In genomic region chr15:52680041-52680391, GRCh38 we compare ENCODE assay signal across 8 cellular contexts. TPM values are rescaled to one million over a fixed set of nuclear protein-coding genes. Genes with fewer than 3 reads are reported as not detected.
DNase-seq lines count a peak whose midpoint lies in the region; ATAC-seq and TF ChIP-seq lines count a peak whose summit lies in the region.

No MANE protein-coding gene starts in this region.

- TF ChIP-seq POLR2A in testis (IDR thresholded peaks at IDR 0.05) = no peak

- H3K4me1 ChIP-seq in iPS-15b (ENCODE audit: control insufficient read depth, insufficient read depth, low read length) (peaks cover 5% of the 10 kb centered on the region), testis (peaks cover 16% of the 10 kb centered on the region)

- H3K4me1 Mint-ChIP-seq in activated naive CD4-positive, alpha-beta T cell treated with anti-CD3 and anti-CD28 coated beads for 36 hours (ENCODE audit: low read depth) = peaks cover 39% of the 10 kb centered on the region
- H3K4me1 Mint-ChIP-seq in activated T-helper 1 cell treated with anti-CD3 and anti-CD28 coated beads, Interleukin-12 subunit alpha, Interleukin-12 subunit beta, Interleukin-2, Interleukin-4 antibody, amounts not matched to agents 30 ng/mL and 10 ng/mL and 1 ng/mL, durations not matched to agents 14 hours and 24 hours and 36 hours (ENCODE audit: low read depth) = peaks cover 38% of the 10 kb centered on the region

- H3K4me3 ChIP-seq in iPS-15b (ENCODE audit: low read depth, low read length) (peak overlapping the region; percentile 68), testis (peak overlapping the region; percentile 89 to 98)

- H3K27me3 ChIP-seq in iPS-15b (ENCODE audit: control insufficient read depth, insufficient read depth, low read length) (no peaks in the 10 kb centered on the region), testis (no peaks in the 10 kb centered on the region)

- intact Hi-C loops in activated naive CD4-positive, alpha-beta T cell treated with anti-CD3 and anti-CD28 coated beads for 36 hours (cut with micrococcal nuclease) = no loop called here
- intact Hi-C loops in activated T-helper 1 cell treated with anti-CD3 and anti-CD28 coated beads, Interleukin-12 subunit alpha, Interleukin-12 subunit beta, Interleukin-2, Interleukin-4 antibody, amounts not matched to agents 30 ng/mL and 10 ng/mL and 1 ng/mL, durations not matched to agents 14 hours and 24 hours and 36 hours (cut with micrococcal nuclease) = no loop called here
- intact Hi-C loops in testis (cut with DNase I; ENCODE audit: low total_unique reads) = no loop called here

- WGBS in testis, 2 donors = 9 to 20% methylated on average over 3 of the region's 3 CpGs

- CTCF ChIA-PET in activated naive CD4-positive, alpha-beta T cell treated with anti-CD3 and anti-CD28 coated beads for 36 hours (lab: Charles Lee) = interaction anchor here (1.0 to 1.8 kb wide), 7 partner anchors 16 to 424 kb away, joined by 3 to 10 read pairs (median 3); no protein-coding TSS in a partner anchor

- no peaks in the 10 kb centered on the region for H3K9me3 ChIP-seq in iPS-15b (ENCODE audit: control insufficient read depth, insufficient read depth, low read length)
- H3K9me3 ChIP-seq in testis = no peaks in the 10 kb centered on the region

- TF ChIP-seq CTCF in testis (IDR thresholded peaks at IDR 0.05) = no peak

- peak overlapping the region; percentile 96 to 97 for H3K27ac ChIP-seq in testis

- no peak overlapping the region for H3K9ac ChIP-seq in iPS-15b (ENCODE audit: low read depth, low read length)

- H3K9me3 Mint-ChIP-seq in activated naive CD4-positive, alpha-beta T cell treated with anti-CD3 and anti-CD28 coated beads for 36 hours = no peaks in the 10 kb centered on the region
- H3K9me3 Mint-ChIP-seq in activated T-helper 1 cell treated with anti-CD3 and anti-CD28 coated beads, Interleukin-12 subunit alpha, Interleukin-12 subunit beta, Interleukin-2, Interleukin-4 antibody, amounts not matched to agents 30 ng/mL and 10 ng/mL and 1 ng/mL, durations not matched to agents 14 hours and 24 hours and 36 hours = no peaks in the 10 kb centered on the region

- H3K36me3 ChIP-seq in iPS-15b (ENCODE audit: control insufficient read depth, insufficient read depth, low read length) (no peaks in the 10 kb centered on the region), testis (ENCODE audit: low read depth, missing control alignments) (no peaks in the 10 kb centered on the region)

- H3K4me3 Mint-ChIP-seq in activated naive CD4-positive, alpha-beta T cell treated with anti-CD3 and anti-CD28 coated beads for 36 hours = peak overlapping the region; percentile 100
- H3K4me3 Mint-ChIP-seq in activated T-helper 1 cell treated with anti-CD3 and anti-CD28 coated beads, Interleukin-12 subunit alpha, Interleukin-12 subunit beta, Interleukin-2, Interleukin-4 antibody, amounts not matched to agents 30 ng/mL and 10 ng/mL and 1 ng/mL, durations not matched to agents 14 hours and 24 hours and 36 hours = peak overlapping the region; percentile 70

- no peaks in the 10 kb centered on the region for H3K27me3 Mint-ChIP-seq in activated naive CD4-positive, alpha-beta T cell treated with anti-CD3 and anti-CD28 coated beads for 36 hours (ENCODE audit: low read depth)
- H3K27me3 Mint-ChIP-seq in activated T-helper 1 cell treated with anti-CD3 and anti-CD28 coated beads, Interleukin-12 subunit alpha, Interleukin-12 subunit beta, Interleukin-2, Interleukin-4 antibody, amounts not matched to agents 30 ng/mL and 10 ng/mL and 1 ng/mL, durations not matched to agents 14 hours and 24 hours and 36 hours (ENCODE audit: insufficient read depth) = no peaks in the 10 kb centered on the region

- DNase-seq in activated naive CD4-positive, alpha-beta T cell treated with anti-CD3 and anti-CD28 coated beads for 36 hours = no peak
- no peak for DNase-seq in activated naive CD4-positive, alpha-beta T cell treated with anti-CD3 and anti-CD28 coated beads, Interleukin-2, amount 50 U/mL, for 16 hours
- DNase-seq in activated T-helper 1 cell treated with anti-CD3 and anti-CD28 coated beads, Interleukin-12 subunit alpha, Interleukin-12 subunit beta, Interleukin-2, Interleukin-4 antibody, amounts not matched to agents 30 ng/mL and 10 ng/mL and 1 ng/mL, durations not matched to agents 14 hours and 24 hours and 36 hours (ENCODE audit: low spot score) = no peak
- no peak for DNase-seq in testis
- DNase-seq in GF-D8 (lab: John Stamatoyannopoulos, UW) = no peak
- DNase-seq in SHP77 treated with DMSO at 0.1 percent for 48 hours (lab: John Stamatoyannopoulos, UW) = no peak

- H3K27ac Mint-ChIP-seq in activated naive CD4-positive, alpha-beta T cell treated with anti-CD3 and anti-CD28 coated beads for 36 hours = no peak overlapping the region
- peak overlapping the region; percentile 18 for H3K27ac Mint-ChIP-seq in activated T-helper 1 cell treated with anti-CD3 and anti-CD28 coated beads, Interleukin-12 subunit alpha, Interleukin-12 subunit beta, Interleukin-2, Interleukin-4 antibody, amounts not matched to agents 30 ng/mL and 10 ng/mL and 1 ng/mL, durations not matched to agents 14 hours and 24 hours and 36 hours

- peaks cover 5% of the 10 kb centered on the region for H3K36me3 Mint-ChIP-seq in activated naive CD4-positive, alpha-beta T cell treated with anti-CD3 and anti-CD28 coated beads for 36 hours (ENCODE audit: low read depth)
- H3K36me3 Mint-ChIP-seq in activated T-helper 1 cell treated with anti-CD3 and anti-CD28 coated beads, Interleukin-12 subunit alpha, Interleukin-12 subunit beta, Interleukin-2, Interleukin-4 antibody, amounts not matched to agents 30 ng/mL and 10 ng/mL and 1 ng/mL, durations not matched to agents 14 hours and 24 hours and 36 hours (ENCODE audit: low read depth) = peaks cover 14% of the 10 kb centered on the region

- no peak for ATAC-seq in GM21723 (IDR thresholded peaks at IDR 0.05; ENCODE audit: unreplicated experiment)

RNA-seq across cellular contexts. Expression of gene ATOSA, which starts 0.8 kb away (rescaled TPM):
- total RNA-seq in activated naive CD4-positive, alpha-beta T cell treated with anti-CD3 and anti-CD28 coated beads for 36 hours = 10 to 100 TPM; 19.4 to 21.7 TPM
- total RNA-seq in activated T-helper 1 cell treated with anti-CD3 and anti-CD28 coated beads, Interleukin-12 subunit alpha, Interleukin-12 subunit beta, Interleukin-2, Interleukin-4 antibody, amounts not matched to agents 30 ng/mL and 10 ng/mL and 1 ng/mL, durations not matched to agents 14 hours and 24 hours and 36 hours = 14.8 and 16.5 TPM in 2 replicates
- total RNA-seq in testis = 100 to 1,000 TPM; 128 to 129 TPM
- polyA plus RNA-seq in testis (ENCODE audit: insufficient read depth, low read depth, low replicate concordance) = 37.9 TPM
